8 cellular contexts compared by ENCODE assay signal in the genomic region with DNA sequence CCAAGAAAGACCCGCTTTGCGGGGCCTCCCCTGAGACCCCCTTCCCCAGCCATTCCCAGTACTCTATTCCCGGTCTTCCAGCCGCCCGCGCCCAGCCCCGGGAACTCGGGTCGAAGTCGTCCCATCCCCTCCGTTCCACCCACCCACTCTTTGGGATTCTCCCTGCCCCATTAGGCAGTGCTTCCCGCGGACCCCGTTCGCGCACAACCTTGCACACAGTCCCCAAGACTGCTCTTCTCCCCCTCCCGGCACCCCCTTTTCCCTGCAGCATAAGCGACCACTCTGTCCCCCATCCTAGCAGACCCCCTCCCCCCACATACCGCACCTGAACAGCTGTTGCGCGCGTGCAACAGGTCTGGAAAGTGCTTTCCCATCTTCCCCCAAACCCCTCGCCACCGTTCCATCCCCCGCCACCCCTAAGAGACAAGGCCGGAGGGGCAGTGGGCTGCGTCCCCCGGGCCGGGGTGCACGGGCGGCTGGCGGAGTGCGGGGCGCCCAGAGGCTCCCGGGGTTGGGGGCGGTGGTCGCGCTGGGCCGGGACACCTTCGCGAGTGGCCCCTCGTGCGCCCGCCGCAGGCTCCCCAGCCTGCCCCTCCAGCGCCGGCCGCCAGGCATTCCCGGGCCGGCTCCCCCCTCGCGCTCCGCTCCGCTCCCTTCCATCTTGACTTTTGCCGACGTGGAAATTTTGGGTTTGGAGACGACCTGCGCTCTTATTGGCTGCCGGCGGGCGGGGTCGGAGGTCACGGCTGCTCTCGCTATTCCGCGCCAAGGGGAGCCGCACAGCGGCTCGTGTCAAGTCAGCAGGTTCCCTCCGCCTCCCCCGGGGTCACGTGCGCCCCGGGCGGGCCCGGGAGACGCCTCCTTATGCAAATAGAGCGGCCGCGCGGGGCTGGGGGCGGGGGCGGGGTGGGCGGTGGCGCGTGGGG.
DNase-seq lines count a peak whose midpoint lies in the region; ATAC-seq and TF ChIP-seq lines count a peak whose summit lies in the region.

No MANE protein-coding gene starts in this region.

- H3K4me1 Mint-ChIP-seq in T-helper 2 cell treated with Interferon-gamma antibody and Interleukin-4, amounts not matched to agents 5 μg/mL and 100 μg/mL, for 36 hours (ENCODE audit: low read depth), result peaks cover 16% of the 10 kb centered on the region

- H3K4me3 Mint-ChIP-seq in T-helper 2 cell treated with Interferon-gamma antibody and Interleukin-4, amounts not matched to agents 5 μg/mL and 100 μg/mL, for 36 hours, result peak overlapping the region; percentile 92

- H3K27me3 ChIP-seq in gastrocnemius medialis, result no peaks in the 10 kb centered on the region

- TF ChIP-seq CTCF in GM13977 (IDR thresholded peaks at IDR 0.05; ENCODE audit: extremely low read depth, insufficient read depth, missing control alignments), result no peak
- TF ChIP-seq CTCF in astrocyte of the spinal cord (IDR thresholded peaks at IDR 0.05; ENCODE audit: low read depth, low read length), result no peak
- TF ChIP-seq CTCF in gastrocnemius medialis (IDR thresholded peaks at IDR 0.05 in 4 of 5, conservative IDR thresholded peaks at IDR 0.05 in 1 of 5), result no peak

- intact Hi-C loops in gastrocnemius medialis (cut with DNase I; ENCODE audit: low total_unique reads), result loop anchor here (5.0 to 10.0 kb wide), 4 partner anchors 53 to 1212 kb away; partner anchors contain the start of genes CBX3 and HNRNPA2B1

- H3K36me3 ChIP-seq in gastrocnemius medialis, result no peaks in the 10 kb centered on the region

- ATAC-seq in HG02840 (IDR thresholded peaks at IDR 0.05; ENCODE audit: low FRiP score, unreplicated experiment) (peak; percentile 81), gastrocnemius medialis (peak; percentile 86 to 90)

- in situ Hi-C loops in GM13977 (cut with MboI; ENCODE audit: low pct_unique_long_range_greater_than_20kb, low sequenced_read_pairs, unreplicated experiment) (no loop called here), astrocyte of the spinal cord (cut with HindIII; ENCODE audit: low sequenced_read_pairs) (no loop called here), gastrocnemius medialis (cut with MboI; ENCODE audit: low sequenced_read_pairs in 4 of 4) (no loop called here)

- DNase-seq in GM13977 (ENCODE audit: low spot score), result peak; percentile 96
- peak; percentile 93 for DNase-seq in NCI-H1436 (lab: John Stamatoyannopoulos, UW)
- DNase-seq in T-helper 2 cell treated with Interferon-gamma antibody and Interleukin-4, amounts not matched to agents 5 μg/mL and 100 μg/mL, for 36 hours (ENCODE audit: low spot score), result peak; percentile 84
- peak; percentile 46 for DNase-seq in astrocyte of the spinal cord (ENCODE audit: low read depth, low spot score)
- DNase-seq in iPS DF 19.7 (ENCODE audit: low read depth, low spot score), result peak; percentile 81
- DNase-seq in gastrocnemius medialis, result peak; percentile 82 to 86
- DNase-seq in cerebellar nuclear complex (lab: John Stamatoyannopoulos, UW), result no peak

- peaks cover 6% of the 10 kb centered on the region for H3K9me3 Mint-ChIP-seq in T-helper 2 cell treated with Interferon-gamma antibody and Interleukin-4, amounts not matched to agents 5 μg/mL and 100 μg/mL, for 36 hours

- no peaks in the 10 kb centered on the region for H3K9me3 ChIP-seq in gastrocnemius medialis

- peak overlapping the region; percentile 37 to 68 (median 48) for H3K27ac ChIP-seq in gastrocnemius medialis

- H3K27me3 Mint-ChIP-seq in T-helper 2 cell treated with Interferon-gamma antibody and Interleukin-4, amounts not matched to agents 5 μg/mL and 100 μg/mL, for 36 hours (ENCODE audit: low read depth), result peaks cover 9% of the 10 kb centered on the region

- peaks cover 16% of the 10 kb centered on the region for H3K36me3 Mint-ChIP-seq in T-helper 2 cell treated with Interferon-gamma antibody and Interleukin-4, amounts not matched to agents 5 μg/mL and 100 μg/mL, for 36 hours (ENCODE audit: low read depth)

- H3K4me1 ChIP-seq in gastrocnemius medialis, result peaks cover 5 to 15% of the 10 kb centered on the region in 2 donors

- no peak for TF ChIP-seq POLR2A in gastrocnemius medialis (IDR thresholded peaks at IDR 0.05)

- peak overlapping the region; percentile 89 for H3K27ac Mint-ChIP-seq in T-helper 2 cell treated with Interferon-gamma antibody and Interleukin-4, amounts not matched to agents 5 μg/mL and 100 μg/mL, for 36 hours

- peak overlapping the region; percentile 31 for H3K4me3 ChIP-seq in astrocyte of the spinal cord (ENCODE audit: low read depth, low read length)
- peak overlapping the region; percentile 59 to 88 (median 64) for H3K4me3 ChIP-seq in gastrocnemius medialis

Comparison
In these comparisons a context has a peak if more than half of its experiments do, and no peak if none do; other contexts are left out.
1. DNase-seq: peak in GM13977 (single experiment), NCI-H1436 (single experiment), T-helper 2 cell treated with Interferon-gamma antibody and Interleukin-4, amounts not matched to agents 5 μg/mL and 100 μg/mL, for 36 hours (single experiment), astrocyte of the spinal cord (single experiment), iPS DF 19.7 (single experiment) and gastrocnemius medialis (2 of 2); none in cerebellar nuclear complex (0 of 2).